ENCODE assay signal across 8 cellular contexts in the genomic region with DNA sequence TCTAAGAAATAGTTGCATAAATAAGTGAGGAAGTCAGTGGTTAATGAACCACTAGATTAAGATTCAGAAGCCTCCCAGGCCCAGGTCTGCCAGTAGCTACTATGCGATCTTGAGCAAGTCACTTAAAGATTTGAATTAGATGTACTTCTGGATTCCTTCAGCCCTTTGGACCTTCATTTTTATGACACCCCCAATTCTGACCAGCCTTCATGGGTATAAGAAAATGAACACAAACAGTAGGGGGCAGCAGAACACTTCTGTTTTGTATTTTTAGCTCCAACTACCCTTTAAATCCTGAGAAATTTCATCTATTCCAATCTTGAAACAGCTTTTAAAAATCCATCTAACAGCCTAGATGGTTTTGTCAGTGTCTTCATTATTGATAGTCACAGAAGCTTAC. TPM values are rescaled to one million over a fixed set of nuclear protein-coding genes. Genes with fewer than 3 reads are reported as not detected.
A peak's percentile ranks its signal among the peaks of the same experiment; 100 is the strongest.
DNase-seq lines count a peak whose midpoint lies in the region; ATAC-seq and TF ChIP-seq lines count a peak whose summit lies in the region.

No MANE protein-coding gene starts in this region.

- H3K27ac ChIP-seq in heart left ventricle (no peak overlapping the region), RWPE1 (no peak overlapping the region), vagina (no peak overlapping the region)

- H3K27ac Mint-ChIP-seq in glutamatergic neuron (ENCODE audit: unreplicated experiment): no peak overlapping the region
- no peak overlapping the region for H3K27ac Mint-ChIP-seq in activated T-helper 1 cell treated with anti-CD3 and anti-CD28 coated beads, Interleukin-12 subunit alpha, Interleukin-12 subunit beta, Interleukin-2, Interleukin-4 antibody, amounts not matched to agents 30 ng/mL and 10 ng/mL and 1 ng/mL, durations not matched to agents 14 hours and 24 hours and 36 hours

- H3K36me3 Mint-ChIP-seq in glutamatergic neuron (ENCODE audit: unreplicated experiment): no peaks in the 10 kb centered on the region
- no peaks in the 10 kb centered on the region for H3K36me3 Mint-ChIP-seq in activated T-helper 1 cell treated with anti-CD3 and anti-CD28 coated beads, Interleukin-12 subunit alpha, Interleukin-12 subunit beta, Interleukin-2, Interleukin-4 antibody, amounts not matched to agents 30 ng/mL and 10 ng/mL and 1 ng/mL, durations not matched to agents 14 hours and 24 hours and 36 hours (ENCODE audit: low read depth)

- no peaks in the 10 kb centered on the region for H3K27me3 Mint-ChIP-seq in glutamatergic neuron (ENCODE audit: unreplicated experiment)
- H3K27me3 Mint-ChIP-seq in activated T-helper 1 cell treated with anti-CD3 and anti-CD28 coated beads, Interleukin-12 subunit alpha, Interleukin-12 subunit beta, Interleukin-2, Interleukin-4 antibody, amounts not matched to agents 30 ng/mL and 10 ng/mL and 1 ng/mL, durations not matched to agents 14 hours and 24 hours and 36 hours (ENCODE audit: insufficient read depth): no peaks in the 10 kb centered on the region

- H3K4me3 ChIP-seq in heart left ventricle (no peak overlapping the region), vagina (no peak overlapping the region)

- POLR2A ChIA-PET in RWPE1 (lab: Yijun Ruan, JAX; ENCODE audit: low non-redundant PET): no interaction called here

- TF ChIP-seq POLR2A in heart left ventricle (IDR thresholded peaks at IDR 0.05) (no peak), vagina (IDR thresholded peaks at IDR 0.05) (no peak)

- H3K9me3 ChIP-seq in heart left ventricle (no peaks in the 10 kb centered on the region), vagina (no peaks in the 10 kb centered on the region)

- H3K36me3 ChIP-seq in heart left ventricle: peaks cover 0 to 24% (median 0%) of the 10 kb centered on the region in 9 donors
- no peaks in the 10 kb centered on the region for H3K36me3 ChIP-seq in vagina

- 31 to 61% (median 43%) methylated on average over 1 of the region's 1 CpG for WGBS in heart left ventricle, 4 donors

- intact Hi-C loops in heart left ventricle (cut with DNase I): loop anchor here in 1 of 10 donors (5.0 kb wide), 1 partner anchor 254 kb away; no protein-coding TSS in a partner anchor
- intact Hi-C loops in Right ventricle myocardium superior (cut with DNase I): no loop called here
- intact Hi-C loops in vagina (cut with DNase I): no loop called here
- intact Hi-C loops in activated T-helper 1 cell treated with anti-CD3 and anti-CD28 coated beads, Interleukin-12 subunit alpha, Interleukin-12 subunit beta, Interleukin-2, Interleukin-4 antibody, amounts not matched to agents 30 ng/mL and 10 ng/mL and 1 ng/mL, durations not matched to agents 14 hours and 24 hours and 36 hours (cut with micrococcal nuclease): no loop called here

- ATAC-seq in heart left ventricle: no peak
- no peak for ATAC-seq in Right ventricle myocardium superior (ENCODE audit: poor library complexity)

- H3K4me3 Mint-ChIP-seq in glutamatergic neuron (ENCODE audit: unreplicated experiment): no peak overlapping the region
- H3K4me3 Mint-ChIP-seq in activated T-helper 1 cell treated with anti-CD3 and anti-CD28 coated beads, Interleukin-12 subunit alpha, Interleukin-12 subunit beta, Interleukin-2, Interleukin-4 antibody, amounts not matched to agents 30 ng/mL and 10 ng/mL and 1 ng/mL, durations not matched to agents 14 hours and 24 hours and 36 hours: no peak overlapping the region

- no peak for DNase-seq in heart left ventricle
- DNase-seq in Right ventricle myocardium superior: no peak
- DNase-seq in RWPE1 (ENCODE audit: low spot score): no peak
- no peak for DNase-seq in glutamatergic neuron
- DNase-seq in vagina (ENCODE audit: extremely low spot score in 2 of 2): no peak
- DNase-seq in NCI-H446 treated with DMSO at 0.1 percent for 48 hours (lab: John Stamatoyannopoulos, UW): no peak
- no peak for DNase-seq in stimulated activated CD4-positive, alpha-beta T cell treated with anti-CD3 and anti-CD28 coated beads, Interleukin-4, amount 100 ng/mL, for 1 hour
- DNase-seq in activated T-helper 1 cell treated with anti-CD3 and anti-CD28 coated beads, Interleukin-12 subunit alpha, Interleukin-12 subunit beta, Interleukin-2, Interleukin-4 antibody, amounts not matched to agents 30 ng/mL and 10 ng/mL and 1 ng/mL, durations not matched to agents 14 hours and 24 hours and 36 hours (ENCODE audit: low spot score): no peak

- H3K27me3 ChIP-seq in heart left ventricle: no peaks in the 10 kb centered on the region
- no peaks in the 10 kb centered on the region for H3K27me3 ChIP-seq in vagina

- H3K4me1 ChIP-seq in heart left ventricle (peaks cover 0 to 32% (median 0%) of the 10 kb centered on the region in 12 donors), vagina (no peaks in the 10 kb centered on the region)

- H3K9me3 Mint-ChIP-seq in glutamatergic neuron (ENCODE audit: unreplicated experiment): no peaks in the 10 kb centered on the region
- H3K9me3 Mint-ChIP-seq in activated T-helper 1 cell treated with anti-CD3 and anti-CD28 coated beads, Interleukin-12 subunit alpha, Interleukin-12 subunit beta, Interleukin-2, Interleukin-4 antibody, amounts not matched to agents 30 ng/mL and 10 ng/mL and 1 ng/mL, durations not matched to agents 14 hours and 24 hours and 36 hours: no peaks in the 10 kb centered on the region

- TF ChIP-seq CTCF in heart left ventricle (IDR thresholded peaks at IDR 0.05) (peak; percentile 34 to 61 (median 44)), RWPE1 (conservative IDR thresholded peaks at IDR 0.05; ENCODE audit: low read depth) (0 out of 2 replicates have a peak, but pooled peaks have one; percentile 13), glutamatergic neuron (IDR thresholded peaks at IDR 0.05; ENCODE audit: partially characterized antibody, unreplicated experiment) (peak; percentile 43), vagina (IDR thresholded peaks at IDR 0.05) (peak in 2 of 3 experiments; percentile 27 to 46)

- CTCF ChIA-PET in RWPE1 (lab: Yijun Ruan, JAX): interaction anchor here (0.5 to 0.6 kb wide), 3 partner anchors 13 to 1678 kb away, joined by 3 to 5 read pairs (median 3); no protein-coding TSS in a partner anchor

- H3K4me1 Mint-ChIP-seq in glutamatergic neuron (ENCODE audit: low read depth, unreplicated experiment): no peaks in the 10 kb centered on the region
- no peaks in the 10 kb centered on the region for H3K4me1 Mint-ChIP-seq in activated T-helper 1 cell treated with anti-CD3 and anti-CD28 coated beads, Interleukin-12 subunit alpha, Interleukin-12 subunit beta, Interleukin-2, Interleukin-4 antibody, amounts not matched to agents 30 ng/mL and 10 ng/mL and 1 ng/mL, durations not matched to agents 14 hours and 24 hours and 36 hours (ENCODE audit: low read depth)

RNA-seq across cellular contexts. Expression of a gene that starts 19.0 kb away (rescaled TPM):
- total RNA-seq in heart left ventricle (10 to 100 TPM; 28.8 to 47.5 (median 36.2) TPM), Right ventricle myocardium superior (31.5 TPM), glutamatergic neuron (ENCODE audit: unreplicated experiment) (2.8 TPM), vagina (44.7 TPM)
- polyA plus RNA-seq in heart left ventricle: 10 to 100 TPM; 14.0 to 25.9 TPM
- not detected in 2 replicates for total RNA-seq in activated T-helper 1 cell treated with anti-CD3 and anti-CD28 coated beads, Interleukin-12 subunit alpha, Interleukin-12 subunit beta, Interleukin-2, Interleukin-4 antibody, amounts not matched to agents 30 ng/mL and 10 ng/mL and 1 ng/mL, durations not matched to agents 14 hours and 24 hours and 36 hours
